In genomic region chr4:143443728-143444127, GRCh38 we compare ENCODE assay signal across 24 cellular contexts.
A peak's percentile ranks its signal among the peaks of the same experiment; 100 is the strongest.
DNase-seq lines count a peak whose midpoint lies in the region; TF ChIP-seq lines count a peak whose summit lies in the region.
"Had no signal": no experiment of that assay in that cellular context is flagged by ENCODE, and none has a peak within 500 bp of the region (broad histone marks: within the 10 kb centered on the region; RNA-seq: fewer than 3 reads in every experiment).

No MANE protein-coding gene starts in this region.

- H3K27ac ChIP-seq in substantia nigra (ENCODE audit: low read depth, low read length, poor library complexity, severe bottlenecking), result peak overlapping the region; percentile 67
- H3K27ac ChIP-seq: PC-9, SK-N-MC had no signal

- H3K4me3 ChIP-seq in choroid plexus epithelial cell (ENCODE audit: low read depth, low read length), result no peak overlapping the region
- H3K4me3 ChIP-seq: PC-9, SK-N-MC had no signal

- DNase-seq in NCI-H1417 (lab: John Stamatoyannopoulos, UW) (peak in 2 of 3 experiments; percentile 11 to 64), NCI-H1417 treated with DMSO at 0.1 percent for 48 hours (lab: John Stamatoyannopoulos, UW) (no peak), NCI-H1105 treated with DMSO at 0.1 percent for 48 hours (lab: John Stamatoyannopoulos, UW) (peak; percentile 58), choroid plexus epithelial cell (ENCODE audit: low read depth) (peak; percentile 2), substantia nigra (lab: John Stamatoyannopoulos, UW) (no peak), iPS-NIHi7 (ENCODE audit: extremely low spot score) (no peak), cortex of kidney (lab: John Stamatoyannopoulos, UW) (no peak)
- DNase-seq: 8988T; AML-193; C1 segment of cervical spinal cord; Calu3; CD8-positive, alpha-beta T cell; DMS53; EL; GF-D8; Karpas-422; NCI-H2029 treated with DMSO at 0.1 percent for 48 hours; NCI-H2171 treated with DMSO at 0.1 percent for 48 hours; NCI-H524 treated with DMSO at 0.1 percent for 48 hours; PC-9; RPMI8226; SHP77 treated with DMSO at 0.1 percent for 48 hours; SW 1271 had no signal

- TF ChIP-seq CTCF in choroid plexus epithelial cell (conservative IDR thresholded peaks at IDR 0.05; ENCODE audit: low read depth, low read length), result no peak

Comparison
In these comparisons a context has a peak if more than half of its experiments do, and no peak if none do; other contexts are left out.
1. DNase-seq: peak in NCI-H1417 (2 of 3), NCI-H1105 treated with DMSO at 0.1 percent for 48 hours (single experiment) and choroid plexus epithelial cell (single experiment); none in NCI-H1417 treated with DMSO at 0.1 percent for 48 hours (single experiment), substantia nigra (0 of 49), iPS-NIHi7 (single experiment) and cortex of kidney (single experiment).